Comparison of ENCODE assay signal across 16 cellular contexts in genomic region chr9:87863882-87864465, GRCh38. TPM values are rescaled to one million over a fixed set of nuclear protein-coding genes. Genes with fewer than 3 reads are reported as not detected.
DNase-seq lines count a peak whose midpoint lies in the region; ATAC-seq and TF ChIP-seq lines count a peak whose summit lies in the region.
"Had no signal": no experiment of that assay in that cellular context is flagged by ENCODE, and none has a peak within 500 bp of the region (broad histone marks: within the 10 kb centered on the region; RNA-seq: fewer than 3 reads in every experiment).

No MANE protein-coding gene starts in this region.

- 76% methylated on average over 6 of the region's 6 CpGs for WGBS in hepatocyte (ENCODE audit: low lambda C conversion rate, missing lambda C conversion rate)
- WGBS in mesenchymal stem cell = 94% methylated on average over 6 of the region's 6 CpGs

- H2BK12ac ChIP-seq in mesenchymal stem cell (ENCODE audit: low read length in 2 of 2) = no peak overlapping the region

- H3K9ac ChIP-seq in PC-3 (ENCODE audit: low read length) = no peak overlapping the region
- no peak overlapping the region for H3K9ac ChIP-seq in mesenchymal stem cell (ENCODE audit: low read length)

- H2AK5ac ChIP-seq in mesenchymal stem cell (ENCODE audit: low read length, severe bottlenecking) = peak overlapping the region; percentile 64

- no peaks in the 10 kb centered on the region for H3K27me3 Mint-ChIP-seq in Calu3 (ENCODE audit: unreplicated experiment)

- H3K79me2 ChIP-seq in PC-3 (ENCODE audit: low read length) = no peaks in the 10 kb centered on the region
- H3K79me2 ChIP-seq in hepatocyte = peaks cover 4% of the 10 kb centered on the region

- no peak overlapping the region for H2BK15ac ChIP-seq in mesenchymal stem cell (ENCODE audit: low read depth, poor library complexity, severe bottlenecking)

- H3K27ac ChIP-seq in PC-3 (ENCODE audit: low read length) (no peak overlapping the region), hepatocyte (peak overlapping the region; percentile 65), mesenchymal stem cell (ENCODE audit: low read length, poor library complexity, severe bottlenecking) (no peak overlapping the region)
- H3K27ac ChIP-seq: C4-2B had no signal

- no peaks in the 10 kb centered on the region for H3K79me1 ChIP-seq in mesenchymal stem cell (replicated peaks; ENCODE audit: low read length, poor library complexity, severe bottlenecking)

- TF ChIP-seq CTCF in Calu3 (IDR thresholded peaks at IDR 0.05; ENCODE audit: unreplicated experiment) (no peak), PC-3 (conservative IDR thresholded peaks at IDR 0.05; ENCODE audit: low read depth, low read length) (no peak), hepatocyte (IDR thresholded peaks at IDR 0.05; ENCODE audit: poor library complexity) (no peak)

- no peaks in the 10 kb centered on the region for H3K27me3 ChIP-seq in PC-3 (ENCODE audit: low read length)
- no peaks in the 10 kb centered on the region for H3K27me3 ChIP-seq in hepatocyte
- H3K27me3 ChIP-seq in mesenchymal stem cell (ENCODE audit: control insufficient read depth in 1 of 2, insufficient read depth in 1 of 2, low read length in 2 of 2) = no peaks in the 10 kb centered on the region
- H3K27me3 ChIP-seq: BE2C had no signal

- no peaks in the 10 kb centered on the region for H3F3A ChIP-seq in PC-3 (ENCODE audit: low read length, unreplicated experiment)

- no peak overlapping the region for H3K4me3 ChIP-seq in PC-3 (ENCODE audit: low read length)
- H3K4me3 ChIP-seq in hepatocyte = no peak overlapping the region
- H3K4me3 ChIP-seq in mesenchymal stem cell (ENCODE audit: insufficient read depth in 1 of 2, low read depth in 1 of 2, low read length in 2 of 2) = no peak overlapping the region

- peaks cover 5% of the 10 kb centered on the region for H3K36me3 Mint-ChIP-seq in Calu3 (ENCODE audit: insufficient read depth, unreplicated experiment)
- H3K36me3 Mint-ChIP-seq: CD4-positive, alpha-beta memory T cell had no signal

- no peak overlapping the region for H3K4ac ChIP-seq in mesenchymal stem cell (ENCODE audit: low read depth in 1 of 2, low read length in 2 of 2)

- H4K91ac ChIP-seq in mesenchymal stem cell (ENCODE audit: low read length) = no peak overlapping the region

- H4K20me1 ChIP-seq in PC-3 (ENCODE audit: low read length) = no peaks in the 10 kb centered on the region
- H4K20me1 ChIP-seq in hepatocyte (ENCODE audit: insufficient read depth, poor library complexity, severe bottlenecking) = no peaks in the 10 kb centered on the region

- intact Hi-C loops in Calu3 (cut with micrococcal nuclease; ENCODE audit: unreplicated experiment) = no loop called here
- intact Hi-C loops in PC-3 (cut with micrococcal nuclease) = no loop called here

- H3K27ac Mint-ChIP-seq in Calu3 (ENCODE audit: unreplicated experiment) = peak overlapping the region; percentile 35
- H3K27ac Mint-ChIP-seq: CD4-positive, alpha-beta memory T cell had no signal

- BruUV-seq in Calu3 (replicated peaks; lab: Mats Ljungman, UMichigan) (no TSS peak), PC-3 (replicated peaks; lab: Mats Ljungman, UMichigan) (no TSS peak)

- peaks cover under 1% of the 10 kb centered on the region for H3K9me3 Mint-ChIP-seq in Calu3 (ENCODE audit: low read depth, unreplicated experiment)

- CTCF ChIA-PET in Calu3 (lab: Charles Lee) (no interaction called here), PC-3 (lab: Charles Lee) (no interaction called here)

- H4K8ac ChIP-seq in mesenchymal stem cell (ENCODE audit: low read length) = no peak overlapping the region

- no peak overlapping the region for H3K23ac ChIP-seq in mesenchymal stem cell (ENCODE audit: low read length in 2 of 2)

- H3K4me2 ChIP-seq in PC-3 (ENCODE audit: low read length) (no peak overlapping the region), hepatocyte (peak overlapping the region; percentile 28), mesenchymal stem cell (ENCODE audit: low read length, poor library complexity, severe bottlenecking) (no peak overlapping the region)

- no peak overlapping the region for H3K14ac ChIP-seq in mesenchymal stem cell (ENCODE audit: low read length in 2 of 2)

- H3K36me3 ChIP-seq in PC-3 (ENCODE audit: low read depth, low read length) (no peaks in the 10 kb centered on the region), hepatocyte (replicated peaks; ENCODE audit: insufficient read depth, low read depth) (no peaks in the 10 kb centered on the region), mesenchymal stem cell (ENCODE audit: control insufficient read depth in 1 of 2, insufficient read depth in 2 of 2, low read depth in 1 of 2, low read length in 2 of 2) (peaks cover 0 to 3% of the 10 kb centered on the region in 2 experiments)
- H3K36me3 ChIP-seq: BE2C had no signal

- H3K4me1 ChIP-seq in PC-3 (ENCODE audit: insufficient read depth, low read length) (peaks cover 22% of the 10 kb centered on the region), hepatocyte (ENCODE audit: insufficient read depth) (peaks cover 13% of the 10 kb centered on the region), mesenchymal stem cell (ENCODE audit: control insufficient read depth, insufficient read depth, low read depth, low read length) (peaks cover 13% of the 10 kb centered on the region)
- H3K4me1 ChIP-seq: BE2C had no signal

- H3K4me1 Mint-ChIP-seq in Calu3 (ENCODE audit: low read depth, unreplicated experiment) = peaks cover 70% of the 10 kb centered on the region
- H3K4me1 Mint-ChIP-seq: CD4-positive, alpha-beta memory T cell had no signal

- no peak overlapping the region for H2BK120ac ChIP-seq in mesenchymal stem cell (ENCODE audit: low read depth, low read length)

- H3K9me3 ChIP-seq in PC-3 (ENCODE audit: low read length) = no peaks in the 10 kb centered on the region
- H3K9me3 ChIP-seq in hepatocyte (ENCODE audit: low read depth) = no peaks in the 10 kb centered on the region
- peaks cover 8% of the 10 kb centered on the region for H3K9me3 ChIP-seq in mesenchymal stem cell (ENCODE audit: control insufficient read depth, low read length)
- H3K9me3 ChIP-seq: BE2C had no signal

- no peak overlapping the region for H2BK5ac ChIP-seq in mesenchymal stem cell (ENCODE audit: low read depth, low read length, poor library complexity, severe bottlenecking)

- ATAC-seq in PC-3 = no peak
- ATAC-seq in GM18870 (IDR thresholded peaks at IDR 0.05; ENCODE audit: unreplicated experiment) = no peak
- ATAC-seq in HG02970 (IDR thresholded peaks at IDR 0.05; ENCODE audit: low FRiP score, unreplicated experiment) = no peak

- no peak overlapping the region for H3K18ac ChIP-seq in mesenchymal stem cell (ENCODE audit: low read depth in 1 of 2, low read length in 2 of 2)

- H3K4me3 Mint-ChIP-seq in Calu3 (ENCODE audit: low read depth, unreplicated experiment) = no peak overlapping the region
- H3K4me3 Mint-ChIP-seq: CD4-positive, alpha-beta memory T cell had no signal

- POLR2A ChIA-PET in PC-3 (lab: Charles Lee; ENCODE audit: unreplicated experiment) = no interaction called here

- H2AFZ ChIP-seq in PC-3 (ENCODE audit: low read length) = 0 out of 2 replicates have a peak overlapping the region, but pooled peaks have one; percentile 34
- H2AFZ ChIP-seq in hepatocyte = no peak overlapping the region
- H2AFZ ChIP-seq in mesenchymal stem cell (ENCODE audit: low read depth, low read length) = no peak overlapping the region

- DNase-seq in Calu3 (no peak), PC-3 (no peak), hepatocyte (ENCODE audit: low spot score) (no peak), mesenchymal stem cell (no peak), NCI-H510A (lab: John Stamatoyannopoulos, UW) (no peak), NCI-H2081 (lab: John Stamatoyannopoulos, UW) (no peak)
- DNase-seq: BE2C; CD4-positive, alpha-beta memory T cell; DMS53; GF-D8; H7 had no signal

- H3K9me2 ChIP-seq in PC-3 (replicated peaks; ENCODE audit: low read length) (no peaks in the 10 kb centered on the region), hepatocyte (replicated peaks; ENCODE audit: insufficient read depth) (no peaks in the 10 kb centered on the region)

RNA-seq across cellular contexts. Expression of gene SPATA31E1, which starts 18.7 kb away (rescaled TPM):
- total RNA-seq in Calu3 (2022) (not detected in 2 replicates), PC-3 (2014; rRNA removed) (0.04 TPM in 1 of 2 replicates, not detected in the other), hepatocyte (0.08 TPM in 1 of 2 replicates, not detected in the other)
- polyA plus RNA-seq in hepatocyte = 0.05 TPM in 1 of 2 replicates, not detected in the other
- polyA plus RNA-seq in mesenchymal stem cell (2013, experiment 1 of 2) = not detected
- polyA plus RNA-seq in mesenchymal stem cell (2013, experiment 2 of 2) = not detected
- total RNA-seq: A172; CD4-positive, alpha-beta memory T cell; H7; HT1080 had no signal
- polyA plus RNA-seq: CD4-positive, alpha-beta memory T cell had no signal

RNA-seq across cellular contexts. Expression of gene SPATA31C1, which starts 53.8 kb away (rescaled TPM):
- total RNA-seq in Calu3 (2022) (not detected in 2 replicates), PC-3 (2014; rRNA removed) (not detected in 2 replicates), hepatocyte (not detected in 2 replicates)
- polyA plus RNA-seq in hepatocyte = not detected in 2 replicates
- polyA plus RNA-seq in mesenchymal stem cell (2013, experiment 1 of 2) = not detected
- not detected for polyA plus RNA-seq in mesenchymal stem cell (2013, experiment 2 of 2)
- total RNA-seq: A172; CD4-positive, alpha-beta memory T cell; HT1080 had no signal
- polyA plus RNA-seq: CD4-positive, alpha-beta memory T cell had no signal
